ENCODE assay signal across 8 cellular contexts in the genomic region with DNA sequence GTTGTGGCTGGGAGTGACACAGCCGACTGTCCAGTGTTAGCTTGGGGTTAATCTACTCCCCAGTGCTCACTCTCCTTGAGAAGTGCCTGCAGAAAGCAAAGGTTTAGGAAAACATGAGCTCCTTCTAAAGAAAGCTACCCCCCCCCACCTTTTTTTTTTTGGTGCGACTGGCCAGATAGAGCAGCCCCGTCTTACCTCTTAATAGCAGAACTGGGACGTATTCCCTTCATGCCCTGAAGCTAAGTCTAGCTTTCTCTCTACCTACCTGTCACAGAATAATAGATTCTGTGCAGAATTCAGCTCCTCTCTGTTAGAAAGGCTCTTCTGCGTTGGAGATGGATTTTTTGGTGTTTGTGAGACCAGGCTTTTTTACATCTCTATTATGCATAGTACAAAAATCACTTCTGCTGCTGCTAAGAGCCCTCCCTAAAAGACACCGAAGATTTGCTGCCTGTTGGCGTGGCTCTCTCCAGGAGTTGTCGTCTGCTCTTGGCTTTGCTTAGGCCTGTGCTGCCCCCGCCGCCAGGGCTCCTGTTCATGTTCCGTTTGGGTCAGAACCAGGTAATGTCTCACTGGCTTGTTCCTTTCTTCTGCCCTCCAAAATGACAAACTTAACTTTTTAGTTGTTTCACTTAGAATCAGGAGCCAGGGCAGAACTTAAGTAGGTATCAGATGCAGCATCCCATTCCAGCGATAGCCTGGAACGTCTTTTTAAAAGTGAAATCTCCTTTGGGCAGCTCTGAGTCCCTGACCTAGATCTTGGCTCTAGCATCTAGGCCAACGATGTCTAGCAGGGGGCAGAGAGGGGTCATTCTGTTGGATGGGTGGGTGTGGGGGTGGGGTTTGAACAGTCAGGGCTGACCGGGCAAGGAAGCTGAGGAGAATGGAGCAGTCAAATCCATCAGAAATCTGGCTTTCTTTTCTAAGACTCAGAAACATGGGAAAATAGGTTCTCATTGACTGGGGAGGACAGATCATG. TPM values are rescaled to one million over a fixed set of nuclear protein-coding genes. Genes with fewer than 3 reads are reported as not detected.
DNase-seq lines count a peak whose midpoint lies in the region; ATAC-seq and TF ChIP-seq lines count a peak whose summit lies in the region.

No MANE protein-coding gene starts in this region.

- no peaks in the 10 kb centered on the region for H3K36me3 ChIP-seq in breast epithelium
- no peaks in the 10 kb centered on the region for H3K36me3 ChIP-seq in lower lobe of right lung
- no peaks in the 10 kb centered on the region for H3K36me3 ChIP-seq in vagina

- ATAC-seq in Right ventricle myocardium inferior: peak; percentile 52
- ATAC-seq in lower lobe of right lung: peak in 1 of 2 donors; percentile 51
- no peak for ATAC-seq in HG02973 (IDR thresholded peaks at IDR 0.05; ENCODE audit: unreplicated experiment)

- no peak for TF ChIP-seq POLR2A in breast epithelium (IDR thresholded peaks at IDR 0.05)
- TF ChIP-seq POLR2A in vagina (IDR thresholded peaks at IDR 0.05): no peak

- H3K9me3 ChIP-seq in breast epithelium: no peaks in the 10 kb centered on the region
- no peaks in the 10 kb centered on the region for H3K9me3 ChIP-seq in lower lobe of right lung
- no peaks in the 10 kb centered on the region for H3K9me3 ChIP-seq in vagina

- H3K27me3 ChIP-seq in breast epithelium (no peaks in the 10 kb centered on the region), lower lobe of right lung (ENCODE audit: low read depth) (no peaks in the 10 kb centered on the region), vagina (no peaks in the 10 kb centered on the region)

- TF ChIP-seq CTCF in breast epithelium (IDR thresholded peaks at IDR 0.05) (no peak), lower lobe of right lung (IDR thresholded peaks at IDR 0.05) (no peak), vagina (IDR thresholded peaks at IDR 0.05) (no peak)

- intact Hi-C loops in Right ventricle myocardium inferior (cut with DNase I) (loop anchor here (5.0 kb wide), 2 partner anchors 37 to 52 kb away; no protein-coding TSS in a partner anchor), cardiac septum (cut with DNase I) (loop anchor here (2.0 kb wide), 2 partner anchors 53 to 123 kb away; no protein-coding TSS in a partner anchor), breast epithelium (cut with DNase I; ENCODE audit: low total_unique reads) (no loop called here), lower lobe of right lung (cut with DNase I) (no loop called here), vagina (cut with DNase I) (loop anchor here (10.0 kb wide), 1 partner anchor 49 kb away; no protein-coding TSS in a partner anchor)

- DNase-seq in Right ventricle myocardium inferior (ENCODE audit: missing footprints) (no peak), cardiac septum (ENCODE audit: low spot score) (no peak), breast epithelium (ENCODE audit: low spot score in 2 of 2) (no peak), lower lobe of right lung (no peak), vagina (ENCODE audit: extremely low spot score in 2 of 2) (no peak), NCI-H2029 treated with DMSO at 0.1 percent for 48 hours (lab: John Stamatoyannopoulos, UW) (no peak), cerebellum (ENCODE audit: low spot score) (no peak)

- peak overlapping the region; percentile 82 to 97 (median 92) for H3K4me3 ChIP-seq in breast epithelium
- H3K4me3 ChIP-seq in lower lobe of right lung: peak overlapping the region; percentile 84
- peak overlapping the region; percentile 79 to 84 for H3K4me3 ChIP-seq in vagina

- H3K4me1 ChIP-seq in breast epithelium: peaks cover 10 to 23% of the 10 kb centered on the region in 2 donors
- H3K4me1 ChIP-seq in lower lobe of right lung: peaks cover 59% of the 10 kb centered on the region
- peaks cover 49% of the 10 kb centered on the region for H3K4me1 ChIP-seq in vagina

- H3K27ac ChIP-seq in breast epithelium (peak overlapping the region; percentile 93 to 96), lower lobe of right lung (peak overlapping the region; percentile 89), vagina (peak overlapping the region; percentile 96)

RNA-seq across cellular contexts. Expression of a gene that starts 2.5 kb away (rescaled TPM):
- 56.9 TPM for total RNA-seq in Right ventricle myocardium inferior
- 89.8 TPM for total RNA-seq in cardiac septum
- total RNA-seq in breast epithelium: 100 to 1,000 TPM; 191 to 209 (median 193) TPM
- total RNA-seq in lower lobe of right lung: 148 TPM
- 142 TPM for total RNA-seq in vagina
- total RNA-seq in cerebellum: 422 TPM

Comparison
In these comparisons a context has a peak if more than half of its experiments do, and no peak if none do; other contexts are left out.
1. intact Hi-C loops: an anchor here in Right ventricle myocardium inferior (5.0 kb wide), cardiac septum (2.0 kb wide) and vagina (10.0 kb wide); none called in breast epithelium and lower lobe of right lung.